Comparison of ENCODE assay signal across 1 cellular context in the genomic region with DNA sequence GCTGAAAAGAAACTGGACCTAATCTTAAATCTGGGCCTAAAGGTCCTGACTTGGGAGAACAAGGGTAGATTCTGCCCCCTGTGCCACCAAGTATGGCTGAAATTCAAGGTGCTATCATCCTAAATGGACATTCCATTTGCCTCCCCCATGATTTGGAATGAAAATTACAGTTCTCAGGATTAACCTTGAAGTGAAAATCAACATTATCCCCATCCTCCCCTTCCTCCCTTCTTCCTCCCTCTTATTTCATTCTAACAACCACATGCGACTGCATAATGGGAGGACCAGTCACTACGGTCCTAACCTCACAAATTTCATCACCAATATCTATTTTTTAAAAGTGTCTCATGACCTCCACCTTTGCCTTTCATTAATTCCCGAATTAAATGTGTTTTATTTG.
TF ChIP-seq lines count a peak whose summit lies in the region.

No MANE protein-coding gene starts in this region.

TF ChIP-seq in A549, 52 proteins besides CTCF, POLR2A, EP300 and RAD21 (continued from another document):
- TF ChIP-seq HMGXB4 (CRISPR knock-in tag; IDR thresholded peaks at IDR 0.05; ENCODE audit: borderline replicate concordance) (no peak), EHF (CRISPR knock-in tag; IDR thresholded peaks at IDR 0.05) (no peak), CBX8 (IDR thresholded peaks at IDR 0.05) (no peak), JUNB (IDR thresholded peaks at IDR 0.05) (no peak), NFE2L2 (conservative IDR thresholded peaks at IDR 0.05; ENCODE audit: low read length) (no peak), USF2 (IDR thresholded peaks at IDR 0.05) (no peak), MYC (IDR thresholded peaks at IDR 0.05; ENCODE audit: borderline replicate concordance, low read length) (no peak), HOXA7 (CRISPR knock-in tag; IDR thresholded peaks at IDR 0.05) (no peak), CHD2 (IDR thresholded peaks at IDR 0.05; ENCODE audit: low read length, partially characterized antibody) (no peak), POLR2AphosphoS2 (conservative IDR thresholded peaks at IDR 0.05; ENCODE audit: low read length) (no peak), RFX5 (IDR thresholded peaks at IDR 0.05) (no peak), HEYL (CRISPR knock-in tag; IDR thresholded peaks at IDR 0.05) (no peak)
TF ChIP-seq in A549: peak in this region for 0.
